ENCODE assay signal across 1 cellular context in the genomic region with DNA sequence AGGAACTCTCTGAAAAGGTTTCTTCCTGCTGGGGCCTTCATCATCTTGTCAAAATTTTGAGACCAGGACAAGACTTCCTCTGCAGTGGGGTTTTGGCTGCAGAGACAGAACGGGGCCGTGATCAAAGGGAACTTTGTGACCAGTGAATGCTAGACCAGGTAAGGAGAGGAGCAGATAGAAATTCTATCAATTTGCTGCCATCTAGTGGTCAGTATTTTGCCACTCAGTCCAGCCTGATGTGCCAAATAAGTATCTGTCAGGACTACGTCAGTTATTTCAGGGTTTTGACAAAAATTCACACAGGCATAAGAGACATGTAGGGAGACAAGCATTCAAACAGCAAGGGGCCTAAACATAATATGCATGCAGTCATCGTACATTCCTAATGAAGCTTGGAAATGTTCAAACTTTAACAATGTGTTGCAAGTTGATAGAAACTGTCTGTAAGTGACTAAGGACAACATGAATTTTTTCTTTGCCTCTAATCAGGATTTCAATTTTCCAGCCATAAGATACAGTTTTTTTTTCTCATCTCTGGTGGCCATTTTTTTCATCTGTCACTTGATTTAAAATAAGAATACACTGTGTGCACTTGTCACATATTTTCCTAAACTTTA.
TF ChIP-seq lines count a peak whose summit lies in the region.

No MANE protein-coding gene starts in this region.

TF ChIP-seq in H1, 55 proteins besides CTCF, POLR2A, EP300 and RAD21:
- no peak for TF ChIP-seq CHD2 (IDR thresholded peaks at IDR 0.05; ENCODE audit: low read length)
- TF ChIP-seq MAFK (IDR thresholded peaks at IDR 0.05; ENCODE audit: low read depth, low read length): no peak
- TF ChIP-seq TEAD4 (IDR thresholded peaks at IDR 0.05; ENCODE audit: low read depth, low read length): peak; percentile 33; the same call in 1 of the 2 replicates
- no peak for TF ChIP-seq YY1 (IDR thresholded peaks at IDR 0.05; ENCODE audit: low read depth, low read length)
TF ChIP-seq in H1: peak in this region for 1.
